Comparison of ENCODE assay signal across 15 cellular contexts in the genomic region with DNA sequence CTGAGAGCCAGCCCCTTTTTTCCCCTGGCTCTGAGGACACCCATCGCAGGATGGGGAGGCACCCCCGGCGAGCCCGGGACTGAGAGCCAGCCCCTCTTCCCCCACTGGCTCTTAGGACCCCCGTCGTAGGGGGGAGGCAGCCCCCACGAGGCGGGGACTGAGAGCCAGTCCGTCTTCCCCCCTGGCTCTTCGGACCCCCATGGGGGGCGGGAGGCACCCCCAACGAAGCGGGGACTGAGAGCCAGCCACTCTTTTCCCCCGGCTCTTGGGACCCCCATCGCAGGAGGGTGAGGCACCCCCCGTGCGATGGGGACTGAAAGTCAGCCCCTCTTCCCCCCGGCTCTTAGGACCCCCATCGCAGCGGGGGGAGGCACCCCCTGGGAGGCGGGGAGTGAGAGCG. TPM values are rescaled to one million over a fixed set of nuclear protein-coding genes. Genes with fewer than 3 reads are reported as not detected.
DNase-seq lines count a peak whose midpoint lies in the region; ATAC-seq and TF ChIP-seq lines count a peak whose summit lies in the region.
"Had no signal": no experiment of that assay in that cellular context is flagged by ENCODE, and none has a peak within 500 bp of the region (broad histone marks: within the 10 kb centered on the region; RNA-seq: fewer than 3 reads in every experiment).

No MANE protein-coding gene starts in this region.

- H2AFZ ChIP-seq in PC-9: no peak overlapping the region
- H2AFZ ChIP-seq: GM23338 had no signal

- H3K79me2 ChIP-seq in PC-9 (ENCODE audit: low read depth): no peaks in the 10 kb centered on the region

- H3K27me3 Mint-ChIP-seq in stimulated activated naive CD8-positive, alpha-beta T cell treated with anti-CD3 and anti-CD28 coated beads, Interleukin-15, amount 100 ng/mL, for 72 hours: no peaks in the 10 kb centered on the region
- H3K27me3 Mint-ChIP-seq in neural crest cell (ENCODE audit: low read depth): no peaks in the 10 kb centered on the region
- H3K27me3 Mint-ChIP-seq in activated naive CD8-positive, alpha-beta T cell treated with anti-CD3 and anti-CD28 coated beads for 36 hours: peaks cover 14% of the 10 kb centered on the region
- H3K27me3 Mint-ChIP-seq: CD4-positive, alpha-beta T cell had no signal

- no peaks in the 10 kb centered on the region for H3K36me3 Mint-ChIP-seq in neural crest cell (ENCODE audit: low read depth)
- no peaks in the 10 kb centered on the region for H3K36me3 Mint-ChIP-seq in activated naive CD8-positive, alpha-beta T cell treated with anti-CD3 and anti-CD28 coated beads for 36 hours

- no peak overlapping the region for H3K4me3 Mint-ChIP-seq in stimulated activated naive CD8-positive, alpha-beta T cell treated with anti-CD3 and anti-CD28 coated beads, Interleukin-15, amount 100 ng/mL, for 72 hours
- H3K4me3 Mint-ChIP-seq in neural crest cell: no peak overlapping the region
- H3K4me3 Mint-ChIP-seq in activated naive CD8-positive, alpha-beta T cell treated with anti-CD3 and anti-CD28 coated beads for 36 hours: no peak overlapping the region
- H3K4me3 Mint-ChIP-seq: B cell; CD4-positive, alpha-beta T cell; GM23338; HFFc6 had no signal

- WGBS in transverse colon (ENCODE audit: low coverage in 1 of 2), 2 donors: 87% methylated on average over 8 of the region's 22 CpGs; no CpG with 5 or more reads in 1 of the 2 donors

- no peaks in the 10 kb centered on the region for H3K36me3 ChIP-seq in PC-9 (ENCODE audit: low read depth)
- H3K36me3 ChIP-seq in transverse colon: no peaks in the 10 kb centered on the region
- H3K36me3 ChIP-seq: HAP-1 had no signal

- H3K4me3 ChIP-seq in PC-9 (no peak overlapping the region), transverse colon (no peak overlapping the region)
- H3K4me3 ChIP-seq: GM23338, HAP-1 had no signal

- no peak for TF ChIP-seq EP300 in transverse colon (IDR thresholded peaks at IDR 0.05; ENCODE audit: low read depth)

- intact Hi-C loops in PC-9 (cut with micrococcal nuclease; ENCODE audit: unreplicated experiment) (no loop called here), transverse colon (cut with DNase I; ENCODE audit: low total_unique reads) (no loop called here)

- H3K27ac Mint-ChIP-seq in stimulated activated naive CD8-positive, alpha-beta T cell treated with anti-CD3 and anti-CD28 coated beads, Interleukin-15, amount 100 ng/mL, for 72 hours: no peak overlapping the region
- H3K27ac Mint-ChIP-seq in neural crest cell (ENCODE audit: unreplicated experiment): peak overlapping the region; percentile 96
- H3K27ac Mint-ChIP-seq in activated naive CD8-positive, alpha-beta T cell treated with anti-CD3 and anti-CD28 coated beads for 36 hours: no peak overlapping the region
- H3K27ac Mint-ChIP-seq: B cell; CD4-positive, alpha-beta T cell; GM23338; HFFc6 had no signal

- in situ Hi-C loops in transverse colon (cut with MboI; ENCODE audit: low pct_ligation_motif_present in 1 of 4, low pct_unique_long_range_greater_than_20kb in 1 of 4, low sequenced_read_pairs in 3 of 4): no loop called here

- H3K27ac ChIP-seq in PC-9 (peak overlapping the region; percentile 95), transverse colon (no peak overlapping the region)

- no peaks in the 10 kb centered on the region for H4K20me1 ChIP-seq in PC-9 (ENCODE audit: insufficient read depth)

- POLR2A ChIA-PET in PC-9 (lab: Charles Lee; ENCODE audit: unreplicated experiment): no interaction called here

- no peak for TF ChIP-seq POLR2A in transverse colon (IDR thresholded peaks at IDR 0.05)

- peaks cover 25% of the 10 kb centered on the region for H3F3A ChIP-seq in PC-9 (ENCODE audit: insufficient read depth, low read depth)

- peak overlapping the region; percentile 19; the same call in 1 of the 2 replicates for H3K4me2 ChIP-seq in PC-9
- H3K4me2 ChIP-seq: GM23338 had no signal

- no TSS peak for BruUV-seq in PC-9 (replicated peaks; lab: Mats Ljungman, UMichigan)

- H3K4me1 Mint-ChIP-seq in stimulated activated naive CD8-positive, alpha-beta T cell treated with anti-CD3 and anti-CD28 coated beads, Interleukin-15, amount 100 ng/mL, for 72 hours: no peaks in the 10 kb centered on the region
- peaks cover 48% of the 10 kb centered on the region for H3K4me1 Mint-ChIP-seq in neural crest cell
- peaks cover 2% of the 10 kb centered on the region for H3K4me1 Mint-ChIP-seq in activated naive CD8-positive, alpha-beta T cell treated with anti-CD3 and anti-CD28 coated beads for 36 hours
- H3K4me1 Mint-ChIP-seq: B cell had no signal

- H3K9me2 ChIP-seq in PC-9 (ENCODE audit: insufficient read depth): no peaks in the 10 kb centered on the region

- TF ChIP-seq CTCF in PC-9 (conservative IDR thresholded peaks at IDR 0.05) (no peak), neural crest cell (conservative IDR thresholded peaks at IDR 0.05) (no peak), transverse colon (IDR thresholded peaks at IDR 0.05) (no peak)

- CTCF ChIA-PET in PC-9 (lab: Charles Lee): no interaction called here

- H3K27me3 ChIP-seq in PC-9 (ENCODE audit: insufficient read depth, low read depth) (no peaks in the 10 kb centered on the region), transverse colon (peaks cover 9% of the 10 kb centered on the region)

- no peak for DNase-seq in stimulated activated naive CD8-positive, alpha-beta T cell treated with anti-CD3 and anti-CD28 coated beads, Interleukin-15, amount 100 ng/mL, for 72 hours
- DNase-seq in stimulated activated naive CD8-positive, alpha-beta T cell treated with anti-CD3 and anti-CD28 coated beads, Interleukin-15, Interleukin-2, amounts not matched to agents 100 U/mL and 50 U/mL, for 24 hours: no peak
- DNase-seq in PC-9 (no peak), neural crest cell (ENCODE audit: low read depth, low spot score) (no peak), transverse colon (no peak)
- DNase-seq in activated naive CD8-positive, alpha-beta T cell treated with anti-CD3 and anti-CD28 coated beads for 36 hours: no peak
- DNase-seq: C1 segment of cervical spinal cord; CD4-positive, alpha-beta T cell; DMS79; HFFc6 had no signal

- H3K4me1 ChIP-seq in PC-9 (replicated peaks; ENCODE audit: insufficient read depth): peaks cover 64% of the 10 kb centered on the region
- no peaks in the 10 kb centered on the region for H3K4me1 ChIP-seq in transverse colon
- H3K4me1 ChIP-seq: HAP-1 had no signal

- no peaks in the 10 kb centered on the region for H3K9me3 Mint-ChIP-seq in stimulated activated naive CD8-positive, alpha-beta T cell treated with anti-CD3 and anti-CD28 coated beads, Interleukin-15, amount 100 ng/mL, for 72 hours
- no peaks in the 10 kb centered on the region for H3K9me3 Mint-ChIP-seq in neural crest cell
- no peaks in the 10 kb centered on the region for H3K9me3 Mint-ChIP-seq in activated naive CD8-positive, alpha-beta T cell treated with anti-CD3 and anti-CD28 coated beads for 36 hours
- H3K9me3 Mint-ChIP-seq: CD4-positive, alpha-beta T cell; GM23338; HFFc6 had no signal

- H3K9me3 ChIP-seq in PC-9 (ENCODE audit: insufficient read depth, low read depth) (no peaks in the 10 kb centered on the region), transverse colon (no peaks in the 10 kb centered on the region)
- H3K9me3 ChIP-seq: HAP-1 had no signal

- peak; percentile 48 for ATAC-seq in stimulated activated naive CD8-positive, alpha-beta T cell treated with anti-CD3 and anti-CD28 coated beads, Interleukin-15, amount 100 ng/mL, for 72 hours
- ATAC-seq in stimulated activated naive CD8-positive, alpha-beta T cell treated with anti-CD3 and anti-CD28 coated beads, Interleukin-15, Interleukin-2, amounts not matched to agents 100 U/mL and 50 U/mL, for 24 hours: no peak
- no peak for ATAC-seq in HG03045 (IDR thresholded peaks at IDR 0.05; ENCODE audit: unreplicated experiment)
- ATAC-seq: GM23338 had no signal

RNA-seq across cellular contexts. Expression of a gene that starts 36.8 kb away (rescaled TPM):
- total RNA-seq in PC-9 (2021) (1.6 and 6.1 TPM in 2 replicates), neural crest cell (14.1 and 18.0 TPM in 2 replicates), transverse colon (1 to 10 TPM in 2 of 4 donors, not detected in 2; 2.9 to 4.1 TPM)
- total RNA-seq in activated naive CD8-positive, alpha-beta T cell treated with anti-CD3 and anti-CD28 coated beads for 36 hours: under 1 TPM; 0.12 to 0.20 TPM
- total RNA-seq: B cell; CD4-positive, alpha-beta T cell had no signal

RNA-seq across cellular contexts. Expression of a gene that starts 52.3 kb away (rescaled TPM):
- total RNA-seq in PC-9 (2021) (0.24 TPM in 1 of 2 replicates, not detected in the other), neural crest cell (not detected in 2 replicates), transverse colon (not detected)
- total RNA-seq in activated naive CD8-positive, alpha-beta T cell treated with anti-CD3 and anti-CD28 coated beads for 36 hours: not detected
- total RNA-seq: A172; B cell; CD4-positive, alpha-beta T cell; GM23338 had no signal
